ENCODE assay signal across 1 cellular context in the genomic region with DNA sequence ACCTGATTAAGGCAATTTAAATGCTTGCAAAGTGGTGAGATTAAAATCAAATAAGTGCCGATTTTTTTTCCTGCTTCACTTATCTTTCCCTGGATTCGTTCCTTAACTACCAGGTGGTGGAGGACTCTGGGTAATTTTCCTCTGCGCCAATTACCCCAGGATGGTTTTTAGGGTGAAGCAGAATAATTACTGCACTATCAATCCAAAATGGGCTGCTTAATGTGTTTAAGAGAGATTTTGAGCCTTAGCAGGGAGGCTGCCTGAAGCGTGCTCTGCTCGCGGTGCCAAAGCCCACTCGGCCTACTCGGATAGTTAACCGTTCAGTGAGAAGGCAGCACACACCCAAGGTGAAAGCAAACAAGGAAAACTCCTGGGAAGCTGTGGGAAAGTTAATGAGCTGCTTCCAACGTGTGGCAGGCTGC.
TF ChIP-seq lines count a peak whose summit lies in the region.

No MANE protein-coding gene starts in this region.

TF ChIP-seq in H1, 55 proteins besides CTCF, POLR2A, EP300 and RAD21 (continued from another document):
- TF ChIP-seq EZH2 (IDR thresholded peaks at IDR 0.05; ENCODE audit: low read depth, low read length, severe bottlenecking): no peak
- no peak for TF ChIP-seq NRF1 (IDR thresholded peaks at IDR 0.05; ENCODE audit: low read depth, low read length)
- TF ChIP-seq KDM1A (IDR thresholded peaks at IDR 0.05; ENCODE audit: borderline replicate concordance, low read length): no peak
- no peak for TF ChIP-seq CEBPB (IDR thresholded peaks at IDR 0.05; ENCODE audit: low read depth, low read length)
- TF ChIP-seq, protein P1, sequence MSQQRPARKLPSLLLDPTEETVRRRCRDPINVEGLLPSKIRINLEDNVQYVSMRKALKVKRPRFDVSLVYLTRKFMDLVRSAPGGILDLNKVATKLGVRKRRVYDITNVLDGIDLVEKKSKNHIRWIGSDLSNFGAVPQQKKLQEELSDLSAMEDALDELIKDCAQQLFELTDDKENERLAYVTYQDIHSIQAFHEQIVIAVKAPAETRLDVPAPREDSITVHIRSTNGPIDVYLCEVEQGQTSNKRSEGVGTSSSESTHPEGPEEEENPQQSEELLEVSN (IDR thresholded peaks at IDR 0.05): no peak
- TF ChIP-seq SIN3A (conservative IDR thresholded peaks at IDR 0.05 in 1 of 2, IDR thresholded peaks at IDR 0.05 in 1 of 2; ENCODE audit: low read depth in 1 of 2, low read length in 2 of 2): no peak
- TF ChIP-seq RBBP5 (IDR thresholded peaks at IDR 0.05; ENCODE audit: borderline replicate concordance, low read depth, low read length): no peak
- no peak for TF ChIP-seq ZNF274 (IDR thresholded peaks at IDR 0.05; ENCODE audit: borderline replicate concordance, extremely low read depth, low read length)
- no peak for TF ChIP-seq EGR1 (IDR thresholded peaks at IDR 0.05; ENCODE audit: borderline replicate concordance, low read depth, low read length)
